20 cellular contexts compared by ENCODE assay signal in genomic region chr16:55773859-55774549, GRCh38. TPM values are rescaled to one million over a fixed set of nuclear protein-coding genes. Genes with fewer than 3 reads are reported as not detected.
DNase-seq lines count a peak whose midpoint lies in the region; ATAC-seq, FAIRE-seq and TF ChIP-seq lines count a peak whose summit lies in the region.
"Had no signal": no experiment of that assay in that cellular context is flagged by ENCODE, and none has a peak within 500 bp of the region (broad histone marks: within the 10 kb centered on the region; RNA-seq: fewer than 3 reads in every experiment).

No MANE protein-coding gene starts in this region.

- peaks cover 14% of the 10 kb centered on the region for H3K4me1 Mint-ChIP-seq in MCF 10A (ENCODE audit: insufficient read depth, unreplicated experiment)

- ATAC-seq in foreskin keratinocyte (peak; percentile 92), HG03442 (IDR thresholded peaks at IDR 0.05; ENCODE audit: unreplicated experiment) (no peak)

- H3K27me3 ChIP-seq in breast epithelium (no peaks in the 10 kb centered on the region), foreskin keratinocyte (no peaks in the 10 kb centered on the region)
- H3K27me3 ChIP-seq: BLaER1 treated with 17β-estradiol and CSF1 and Interleukin-3, amounts not matched to agents 10 nM and 100 nM had no signal

- H3K4me3 ChIP-seq in breast epithelium: peak overlapping the region in 1 of 3 donors; percentile 28
- H3K4me3 ChIP-seq: BLaER1 treated with 17β-estradiol and CSF1 and Interleukin-3, amounts not matched to agents 10 nM and 100 nM had no signal

- CTCF ChIA-PET in MCF 10A (lab: Yijun Ruan, JAX) (interaction anchor here (0.8 to 0.9 kb wide), 2 partner anchors 169 to 956 kb away, joined by 3 read pairs; no protein-coding TSS in a partner anchor), RWPE1 (lab: Yijun Ruan, JAX) (no interaction called here)

- no TSS peak for BruUV-seq in MCF 10A (replicated peaks; lab: Mats Ljungman, UMichigan)

- intact Hi-C loops in MCF 10A (cut with micrococcal nuclease) (no loop called here), breast epithelium (cut with DNase I; ENCODE audit: low total_unique reads) (no loop called here)

- POLR2A ChIA-PET in MCF 10A (lab: Yijun Ruan, JAX) (interaction anchor here (0.6 to 1.7 kb wide), 2 partner anchors 11 to 17 kb away, joined by 4 read pairs; no protein-coding TSS in a partner anchor), RWPE1 (lab: Yijun Ruan, JAX; ENCODE audit: low non-redundant PET) (no interaction called here)

- no peak for FAIRE-seq in urothelium cell line (lab: Jason Lieb, UNC)

- TF ChIP-seq POLR2A in breast epithelium (IDR thresholded peaks at IDR 0.05): no peak

- H3K27me3 Mint-ChIP-seq in MCF 10A (ENCODE audit: insufficient read depth, unreplicated experiment): no peaks in the 10 kb centered on the region

- no peaks in the 10 kb centered on the region for H3K36me3 ChIP-seq in breast epithelium
- H3K36me3 ChIP-seq: BLaER1 treated with 17β-estradiol and CSF1 and Interleukin-3, amounts not matched to agents 10 nM and 100 nM had no signal

- H3K27ac ChIP-seq in breast epithelium (no peak overlapping the region), RWPE1 (no peak overlapping the region), foreskin keratinocyte (no peak overlapping the region)
- H3K27ac ChIP-seq: 22Rv1; BLaER1 treated with 17β-estradiol and CSF1 and Interleukin-3, amounts not matched to agents 10 nM and 100 nM had no signal

- no peaks in the 10 kb centered on the region for H3K36me3 Mint-ChIP-seq in MCF 10A (ENCODE audit: insufficient read depth, unreplicated experiment)
- H3K36me3 Mint-ChIP-seq: CD8-positive, alpha-beta memory T cell had no signal

- H3K4me3 Mint-ChIP-seq in MCF 10A (ENCODE audit: unreplicated experiment): peak overlapping the region; percentile 17
- H3K4me3 Mint-ChIP-seq: CD8-positive, alpha-beta memory T cell had no signal

- no peak for TF ChIP-seq CTCF in MCF 10A (IDR thresholded peaks at IDR 0.05; ENCODE audit: unreplicated experiment)
- no peak for TF ChIP-seq CTCF in breast epithelium (IDR thresholded peaks at IDR 0.05)
- no peak for TF ChIP-seq CTCF in RWPE1 (conservative IDR thresholded peaks at IDR 0.05; ENCODE audit: low read depth)
- no peak for TF ChIP-seq CTCF in foreskin keratinocyte (conservative IDR thresholded peaks at IDR 0.05)

- DNase-seq in MCF 10A (ENCODE audit: unreplicated experiment): peak; percentile 89
- no peak for DNase-seq in breast epithelium (ENCODE audit: low spot score in 2 of 2)
- peak; percentile 68 for DNase-seq in RWPE1 (ENCODE audit: low spot score)
- peak in 1 of 2 donors; percentile 81 for DNase-seq in foreskin keratinocyte
- DNase-seq in urothelium cell line (ENCODE audit: low spot score): peak; percentile 62
- no peak for DNase-seq in inferior parietal cortex (ENCODE audit: extremely low spot score)
- DNase-seq in NK-92 treated with Interleukin-12 subunit alpha and Interleukin-12 subunit beta, amount 100 ng/mL, for 24 hours (lab: John Stamatoyannopoulos, UW): no peak
- DNase-seq: CD8-positive, alpha-beta memory T cell; DMS 273 treated with DMSO at 0.1 percent for 48 hours; IMR-90; Kasumi-1; NCI-H187; NCI-H2171; NCI-H446; NCI-H69; OCI-M1 had no signal

- H3K27ac Mint-ChIP-seq in MCF 10A (ENCODE audit: low read depth, unreplicated experiment): peak overlapping the region; percentile 20

- no peaks in the 10 kb centered on the region for H3K4me1 ChIP-seq in breast epithelium
- peaks cover 3% of the 10 kb centered on the region for H3K4me1 ChIP-seq in foreskin keratinocyte
- H3K4me1 ChIP-seq: BLaER1 treated with 17β-estradiol and CSF1 and Interleukin-3, amounts not matched to agents 10 nM and 100 nM had no signal

- H3K9me3 Mint-ChIP-seq in MCF 10A (ENCODE audit: unreplicated experiment): no peaks in the 10 kb centered on the region
- H3K9me3 Mint-ChIP-seq: CD8-positive, alpha-beta memory T cell had no signal

- H3K9me3 ChIP-seq in breast epithelium: no peaks in the 10 kb centered on the region

RNA-seq across cellular contexts. Expression of gene CES1, which starts 58.9 kb away (rescaled TPM):
- total RNA-seq in MCF 10A (2022) (not detected in 2 replicates), breast epithelium (100 to 1,000 TPM in 1 of 3 donors, 10 to 100 TPM in 2; 13.9 to 128 (median 22.0) TPM), foreskin keratinocyte (0.10 TPM in 1 of 2 replicates, not detected in the other)
- 0.31 TPM in 1 of 2 replicates, not detected in the other for polyA plus RNA-seq in foreskin keratinocyte
- total RNA-seq: IMR-90, RPMI7951 had no signal

Comparison
In these comparisons a context has a peak if more than half of its experiments do, and no peak if none do; other contexts are left out.
1. DNase-seq: peak in MCF 10A (single experiment), RWPE1 (single experiment) and urothelium cell line (single experiment); none in breast epithelium (0 of 2), inferior parietal cortex (single experiment) and NK-92 treated with Interleukin-12 subunit alpha and Interleukin-12 subunit beta, amount 100 ng/mL, for 24 hours (single experiment).
2. RNA of gene CES1, which starts 58.9 kb away (total RNA-seq): 13.9 to 128 TPM in breast epithelium; not detected in MCF 10A and 0.10 TPM in foreskin keratinocyte; every median in the first group is over 10 times any median in the second.